ENCODE assay signal across 20 cellular contexts in the genomic region with DNA sequence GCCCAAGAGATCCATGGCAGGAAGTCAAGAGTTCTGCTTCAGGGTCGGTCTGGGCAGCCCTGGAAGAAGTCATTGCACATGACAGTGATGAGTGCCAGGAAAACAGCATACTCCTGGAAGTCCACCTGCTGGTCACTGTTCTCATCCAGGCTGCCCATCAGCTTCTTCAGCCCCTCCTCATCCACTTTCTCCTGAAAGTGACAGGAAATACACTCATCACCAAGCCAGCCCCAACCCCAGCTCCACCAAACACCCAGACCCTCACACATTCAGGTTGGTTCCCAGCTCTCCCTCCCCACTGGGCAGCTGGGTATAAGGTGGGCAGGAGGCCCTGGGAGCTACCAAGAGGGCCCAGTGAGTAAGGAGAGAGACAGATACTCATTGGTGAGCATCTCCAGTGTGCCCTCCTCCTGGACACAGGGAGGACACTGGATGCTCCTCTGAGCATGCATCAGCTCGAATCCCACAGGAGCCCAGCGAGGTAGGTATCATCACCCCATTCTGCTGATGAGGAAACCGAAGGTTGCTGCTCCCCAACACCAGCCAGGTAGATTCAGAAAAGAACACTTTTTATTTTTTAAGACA. TPM values are rescaled to one million over a fixed set of nuclear protein-coding genes. Genes with fewer than 3 reads are reported as not detected.
A peak's percentile ranks its signal among the peaks of the same experiment; 100 is the strongest.
DNase-seq lines count a peak whose midpoint lies in the region; ATAC-seq and TF ChIP-seq lines count a peak whose summit lies in the region.
"Had no signal": no experiment of that assay in that cellular context is flagged by ENCODE, and none has a peak within 500 bp of the region (broad histone marks: within the 10 kb centered on the region; RNA-seq: fewer than 3 reads in every experiment).

No MANE protein-coding gene starts in this region.

- no peak overlapping the region for H2BK12ac ChIP-seq in neuronal stem cell (ENCODE audit: low read length)

- H2BK120ac ChIP-seq in IMR-90 (ENCODE audit: low read depth, low read length) (no peak overlapping the region), neuronal stem cell (ENCODE audit: low read depth, low read length) (peak overlapping the region; percentile 35)

- H3K9me1 ChIP-seq in IMR-90 (ENCODE audit: insufficient read depth, low read length): peaks cover 11% of the 10 kb centered on the region; the same call in 1 of the 2 replicates

- DNase-seq in IMR-90: no peak
- DNase-seq in WERI-Rb-1: no peak
- DNase-seq in neuronal stem cell (ENCODE audit: low spot score): no peak
- DNase-seq in foreskin fibroblast: no peak
- DNase-seq in DMS53 (lab: John Stamatoyannopoulos, UW): no peak
- DNase-seq: activated T-cell treated with anti-CD3 and anti-CD28 coated beads, Interleukin-2, amount 50 U/mL, for 72 hours; CD8-positive, alpha-beta memory T cell; DMS79; H7; hippocampal formation; NCI-H1417; NCI-H2171 treated with DMSO at 0.1 percent for 48 hours; NCI-H69; OCI-M1; stimulated activated naive CD4-positive, alpha-beta T cell treated with Interleukin-2 at 50 U/mL for 16 hours; T-helper 17 cell; thyroid gland had no signal

- no peak overlapping the region for H3K4me2 ChIP-seq in IMR-90 (ENCODE audit: low read depth, low read length)
- H3K4me2 ChIP-seq in neuronal stem cell (ENCODE audit: insufficient read depth, low read length, poor library complexity, severe bottlenecking): no peak overlapping the region

- no peak overlapping the region for H4K8ac ChIP-seq in IMR-90 (ENCODE audit: low read depth in 2 of 2, low read length in 2 of 2)
- no peak overlapping the region for H4K8ac ChIP-seq in neuronal stem cell (ENCODE audit: low read depth, low read length)

- peaks cover 13% of the 10 kb centered on the region for H3K4me1 ChIP-seq in IMR-90 (ENCODE audit: control insufficient read depth, insufficient read depth, low read length)
- H3K4me1 ChIP-seq in neuronal stem cell (ENCODE audit: control insufficient read depth in 2 of 2, insufficient read depth in 1 of 2, low read depth in 1 of 2, low read length in 2 of 2): peaks cover 6 to 7% of the 10 kb centered on the region in 2 donors

- H3K36me3 ChIP-seq in IMR-90 (ENCODE audit: control insufficient read depth, insufficient read depth, low read length) (no peaks in the 10 kb centered on the region), WERI-Rb-1 (no peaks in the 10 kb centered on the region), neuronal stem cell (replicated peaks in 1 of 2; ENCODE audit: control insufficient read depth in 2 of 2, insufficient read depth in 2 of 2, low read length in 2 of 2) (no peaks in the 10 kb centered on the region)
- H3K36me3 ChIP-seq: ovary, SJSA1, thyroid gland had no signal

- in situ Hi-C loops in IMR-90 (cut with MboI; ENCODE audit: low sequenced_read_pairs): loop anchor here (10.0 kb wide), 1 partner anchor 47 kb away; no protein-coding TSS in a partner anchor

- H2BK5ac ChIP-seq in IMR-90 (ENCODE audit: low read depth, low read length, poor library complexity, severe bottlenecking): no peak overlapping the region
- H2BK5ac ChIP-seq in neuronal stem cell (ENCODE audit: low read length): no peak overlapping the region

- POLR2A ChIA-PET in IMR-90 (lab: Charles Lee; ENCODE audit: unreplicated experiment): no interaction called here

- H2BK15ac ChIP-seq in IMR-90 (ENCODE audit: low read depth, low read length) (no peak overlapping the region), neuronal stem cell (ENCODE audit: low read length) (peak overlapping the region; percentile 38)

- H3K4ac ChIP-seq in IMR-90 (ENCODE audit: low read depth, low read length): no peak overlapping the region
- no peak overlapping the region for H3K4ac ChIP-seq in neuronal stem cell (ENCODE audit: low read length)

- ATAC-seq in IMR-90 (ENCODE audit: low read depth): no peak
- ATAC-seq: activated T-cell treated with anti-CD3 and anti-CD28 coated beads, Interleukin-2, amount 50 U/mL, for 72 hours; T-helper 17 cell had no signal

- H3K14ac ChIP-seq in IMR-90 (replicated peaks; ENCODE audit: low read depth, low read length) (no peak overlapping the region), neuronal stem cell (ENCODE audit: low read length) (no peak overlapping the region)

- H3K9me3 ChIP-seq in IMR-90 (ENCODE audit: control insufficient read depth, insufficient read depth, low read length) (no peaks in the 10 kb centered on the region), WERI-Rb-1 (ENCODE audit: severe bottlenecking) (no peaks in the 10 kb centered on the region), neuronal stem cell (replicated peaks in 1 of 2; ENCODE audit: control insufficient read depth in 2 of 2, insufficient read depth in 1 of 2, low read depth in 1 of 2, low read length in 2 of 2) (no peaks in the 10 kb centered on the region)
- H3K9me3 ChIP-seq: ovary, SJSA1, thyroid gland had no signal

- dilution Hi-C loops in IMR-90 (cut with HindIII; ENCODE audit: low sequenced_read_pairs, unreplicated experiment): no loop called here

- no peak for TF ChIP-seq RAD21 in IMR-90 (IDR thresholded peaks at IDR 0.05; ENCODE audit: low read length)

- H3K18ac ChIP-seq in IMR-90 (ENCODE audit: low read depth, low read length): no peak overlapping the region
- H3K18ac ChIP-seq in neuronal stem cell (ENCODE audit: low read length): peak overlapping the region; percentile 46

- no peak overlapping the region for H4K91ac ChIP-seq in IMR-90 (ENCODE audit: insufficient read depth, low read depth, low read length)
- H4K91ac ChIP-seq in neuronal stem cell (ENCODE audit: low read depth, low read length, poor library complexity): no peak overlapping the region

- H3K9ac ChIP-seq in IMR-90 (ENCODE audit: low read depth, low read length): no peak overlapping the region
- H3K9ac ChIP-seq in neuronal stem cell (ENCODE audit: low read depth, low read length, poor library complexity): no peak overlapping the region

- H2AFZ ChIP-seq in IMR-90 (replicated peaks; ENCODE audit: low read length, poor library complexity) (no peak overlapping the region), neuronal stem cell (ENCODE audit: low read length) (no peak overlapping the region)

- H4K5ac ChIP-seq in IMR-90 (ENCODE audit: low read depth, low read length): no peak overlapping the region

- TF ChIP-seq POLR2A in IMR-90 (IDR thresholded peaks at IDR 0.05; ENCODE audit: low read depth, low read length): no peak

- H2BK20ac ChIP-seq in IMR-90 (ENCODE audit: low read depth, low read length): no peak overlapping the region

- no peak overlapping the region for H3K4me3 ChIP-seq in IMR-90 (ENCODE audit: insufficient read depth, low read depth, low read length)
- no peak overlapping the region for H3K4me3 ChIP-seq in WERI-Rb-1 (ENCODE audit: low read depth, low read length)
- H3K4me3 ChIP-seq in neuronal stem cell (ENCODE audit: low read length in 2 of 2): no peak overlapping the region
- no peak overlapping the region for H3K4me3 ChIP-seq in foreskin fibroblast (ENCODE audit: low read depth in 1 of 2, low read length in 2 of 2)
- H3K4me3 ChIP-seq: ovary, SJSA1, thyroid gland had no signal

- TF ChIP-seq CTCF in IMR-90 (conservative IDR thresholded peaks at IDR 0.05; ENCODE audit: low read depth, low read length) (no peak), WERI-Rb-1 (IDR thresholded peaks at IDR 0.05; ENCODE audit: low read depth, low read length) (0 out of 2 replicates have a peak, but pooled peaks have one; percentile 26), foreskin fibroblast (IDR thresholded peaks at IDR 0.05; ENCODE audit: low read depth, low read length) (no peak)

- H3K27me3 ChIP-seq in IMR-90 (ENCODE audit: control insufficient read depth, insufficient read depth, low read length) (no peaks in the 10 kb centered on the region), WERI-Rb-1 (ENCODE audit: insufficient read depth, low read depth, severe bottlenecking) (no peaks in the 10 kb centered on the region), neuronal stem cell (ENCODE audit: control insufficient read depth in 3 of 3, insufficient read depth in 3 of 3, low read depth in 1 of 3, low read length in 3 of 3) (peaks cover 0 to 3% (median 0%) of the 10 kb centered on the region in 3 experiments)
- H3K27me3 ChIP-seq: ovary, SJSA1, thyroid gland had no signal

- no TSS peak for BruUV-seq in IMR-90 (replicated peaks; lab: Mats Ljungman, UMichigan)

- H3K27ac ChIP-seq in IMR-90 (ENCODE audit: insufficient read depth, low read length) (no peak overlapping the region), WERI-Rb-1 (no peak overlapping the region), neuronal stem cell (replicated peaks; ENCODE audit: low read length) (no peak overlapping the region)
- H3K27ac ChIP-seq: SJSA1, thyroid gland, VCaP had no signal

- no peaks in the 10 kb centered on the region for H4K20me1 ChIP-seq in IMR-90 (ENCODE audit: insufficient read depth, low read length)

- H3K23ac ChIP-seq in IMR-90 (ENCODE audit: low read depth, low read length) (no peak overlapping the region), neuronal stem cell (ENCODE audit: low read depth, low read length, poor library complexity) (no peak overlapping the region)

- H3K79me1 ChIP-seq in IMR-90 (ENCODE audit: low read depth in 1 of 2, low read length in 2 of 2): peaks cover 4 to 26% of the 10 kb centered on the region in 2 experiments; a peak in 3 of 4 replicates
- no peaks in the 10 kb centered on the region for H3K79me1 ChIP-seq in neuronal stem cell (ENCODE audit: low read depth, low read length)

- CTCF ChIA-PET in IMR-90 (lab: Yijun Ruan, JAX): no interaction called here

- intact Hi-C loops in IMR-90 (cut with micrococcal nuclease): no loop called here

- no peak overlapping the region for H2AK9ac ChIP-seq in IMR-90 (replicated peaks; ENCODE audit: low read depth, low read length, poor library complexity)

- no CpG with 5 or more reads among the region's 4 CpGs for WGBS in IMR-90 (ENCODE audit: extremely low coverage in 2 of 2, insufficient read length in 1 of 2), 2 experiments
- no CpG with 5 or more reads among the region's 4 CpGs for WGBS in neuronal stem cell (ENCODE audit: extremely low coverage in 2 of 2, insufficient read length in 2 of 2, insufficient replicate concordance in 1 of 2), 2 donors

- no peak overlapping the region for H3K56ac ChIP-seq in IMR-90 (ENCODE audit: extremely low read depth, insufficient read depth, low read length)

- H2AK5ac ChIP-seq in IMR-90 (ENCODE audit: low read depth, low read length) (peak overlapping the region; percentile 78; the same call in 1 of the 2 replicates), neuronal stem cell (ENCODE audit: low read depth, low read length) (peak overlapping the region; percentile 68)

RNA-seq across cellular contexts. Expression of a gene that starts 4.2 kb away (rescaled TPM):
- total RNA-seq in IMR-90 (2012; rRNA removed): 3.6 and 4.4 TPM in 2 replicates
- 7.9 and 9.5 TPM in 2 replicates for polyA plus RNA-seq in IMR-90 (2012; rRNA removed)
- 6.2 and 11.3 TPM in 2 replicates for polyA plus RNA-seq in IMR-90 (2012; cell fraction: cytosol; rRNA removed)
- polyA plus RNA-seq in IMR-90 (2012; cell fraction: nucleus; rRNA removed; ENCODE audit: low replicate concordance): 5.1 TPM in 2 replicates
- polyA plus RNA-seq in neuronal stem cell (2013, experiment 1 of 2): 0.86 TPM
- polyA plus RNA-seq in neuronal stem cell (2013, experiment 2 of 2): 0.73 TPM

RNA-seq across cellular contexts. Expression of a gene that starts 12.4 kb away (rescaled TPM):
- total RNA-seq in IMR-90 (2012; rRNA removed): 1.4 and 2.9 TPM in 2 replicates
- polyA plus RNA-seq in IMR-90 (2012; rRNA removed): 4.5 and 6.2 TPM in 2 replicates
- 5.1 and 8.9 TPM in 2 replicates for polyA plus RNA-seq in IMR-90 (2012; cell fraction: cytosol; rRNA removed)
- 3.3 and 5.1 TPM in 2 replicates for polyA plus RNA-seq in IMR-90 (2012; cell fraction: nucleus; rRNA removed; ENCODE audit: low replicate concordance)
- polyA plus RNA-seq in neuronal stem cell (2013, experiment 1 of 2): 0.07 TPM
- polyA plus RNA-seq in neuronal stem cell (2013, experiment 2 of 2): 0.15 TPM
- total RNA-seq: activated T-cell treated with anti-CD3 and anti-CD28 coated beads, Interleukin-2, amount 50 U/mL, for 72 hours; CD8-positive, alpha-beta memory T cell; T-helper 17 cell had no signal
- polyA plus RNA-seq: CD8-positive, alpha-beta memory T cell had no signal

RNA-seq across cellular contexts. Expression of a gene that starts 15.9 kb away (rescaled TPM):
- total RNA-seq in IMR-90 (2012; rRNA removed): 5.6 and 7.5 TPM in 2 replicates
- polyA plus RNA-seq in IMR-90 (2012; rRNA removed): 15.0 and 16.6 TPM in 2 replicates
- polyA plus RNA-seq in IMR-90 (2012; cell fraction: cytosol; rRNA removed): 17.1 and 25.7 TPM in 2 replicates
- 3.3 and 5.2 TPM in 2 replicates for polyA plus RNA-seq in IMR-90 (2012; cell fraction: nucleus; rRNA removed; ENCODE audit: low replicate concordance)
- 51.2 TPM for polyA plus RNA-seq in neuronal stem cell (2013, experiment 1 of 2)
- 52.2 TPM for polyA plus RNA-seq in neuronal stem cell (2013, experiment 2 of 2)

RNA-seq across cellular contexts. Expression of a gene that starts 20.8 kb away (rescaled TPM):
- total RNA-seq in IMR-90 (2012; rRNA removed): 0.56 TPM in 1 of 2 replicates, not detected in the other
- 0.27 and 0.55 TPM in 2 replicates for polyA plus RNA-seq in IMR-90 (2012; rRNA removed)
- polyA plus RNA-seq in IMR-90 (2012; cell fraction: cytosol; rRNA removed): 1.1 TPM in 1 of 2 replicates, not detected in the other
- polyA plus RNA-seq in IMR-90 (2012; cell fraction: nucleus; rRNA removed; ENCODE audit: low replicate concordance): not detected in 2 replicates
- polyA plus RNA-seq in neuronal stem cell (2013, experiment 1 of 2): not detected
- not detected for polyA plus RNA-seq in neuronal stem cell (2013, experiment 2 of 2)
- total RNA-seq: H7, ovary, SJSA1 had no signal
- polyA plus RNA-seq: ovary had no signal

RNA-seq across cellular contexts. Expression of a gene that starts 25.7 kb away (rescaled TPM):
- 373 and 555 TPM in 2 replicates for total RNA-seq in IMR-90 (2012; rRNA removed)
- polyA plus RNA-seq in IMR-90 (2012; rRNA removed): 1,755 and 2,394 TPM in 2 replicates
- 755 and 1,450 TPM in 2 replicates for polyA plus RNA-seq in IMR-90 (2012; cell fraction: cytosol; rRNA removed)
- 227 and 313 TPM in 2 replicates for polyA plus RNA-seq in IMR-90 (2012; cell fraction: nucleus; rRNA removed; ENCODE audit: low replicate concordance)
- 17.2 TPM for polyA plus RNA-seq in neuronal stem cell (2013, experiment 1 of 2)
- 17.4 TPM for polyA plus RNA-seq in neuronal stem cell (2013, experiment 2 of 2)
